ENCODE assay signal across 8 cellular contexts in genomic region chr5:167723254-167723871, GRCh38.
A peak's percentile ranks its signal among the peaks of the same experiment; 100 is the strongest.
DNase-seq lines count a peak whose midpoint lies in the region; ATAC-seq and TF ChIP-seq lines count a peak whose summit lies in the region.

No MANE protein-coding gene starts in this region.

- H3K27me3 ChIP-seq in HL-60 (ENCODE audit: insufficient read depth, poor library complexity, severe bottlenecking) = no peaks in the 10 kb centered on the region
- H3K27me3 ChIP-seq in OCI-LY1 (ENCODE audit: insufficient read depth, low read length) = no peaks in the 10 kb centered on the region
- H3K27me3 ChIP-seq in esophagus squamous epithelium = no peaks in the 10 kb centered on the region

- H3K4me3 Mint-ChIP-seq in naive thymus-derived CD8-positive, alpha-beta T cell = no peak overlapping the region

- intact Hi-C loops in esophagus squamous epithelium (cut with DNase I) = loop anchor here (10.0 kb wide), 1 partner anchor 321 kb away; no protein-coding TSS in a partner anchor

- POLR2A ChIA-PET in naive thymus-derived CD8-positive, alpha-beta T cell (lab: Charles Lee) = no interaction called here

- peaks cover 0 to 6% (median 0%) of the 10 kb centered on the region in 9 donors for H3K9me3 Mint-ChIP-seq in naive thymus-derived CD8-positive, alpha-beta T cell

- H3K4me3 ChIP-seq in HL-60 (replicated peaks; ENCODE audit: insufficient read depth, low read length) = no peak overlapping the region
- no peak overlapping the region for H3K4me3 ChIP-seq in OCI-LY1 (ENCODE audit: low read depth, low read length, poor library complexity, severe bottlenecking)
- no peak overlapping the region for H3K4me3 ChIP-seq in esophagus squamous epithelium

- no peaks in the 10 kb centered on the region for H3F3A ChIP-seq in OCI-LY1 (ENCODE audit: insufficient read depth, low read length)

- peaks cover 0 to 15% (median 6%) of the 10 kb centered on the region in 5 donors for H3K27me3 Mint-ChIP-seq in naive thymus-derived CD8-positive, alpha-beta T cell

- H3K4me1 ChIP-seq in OCI-LY1 (ENCODE audit: insufficient read depth, low read length, severe bottlenecking) (no peaks in the 10 kb centered on the region), esophagus squamous epithelium (peaks cover 0 to 7% (median 0%) of the 10 kb centered on the region in 3 donors)

- H3K9ac ChIP-seq in OCI-LY1 (ENCODE audit: low read length) = no peak overlapping the region

- H3K4me1 Mint-ChIP-seq in naive thymus-derived CD8-positive, alpha-beta T cell = peaks cover 0 to 8% (median 3%) of the 10 kb centered on the region in 4 donors

- no peaks in the 10 kb centered on the region for H3K36me3 ChIP-seq in OCI-LY1 (ENCODE audit: insufficient read depth, low read length)
- no peaks in the 10 kb centered on the region for H3K36me3 ChIP-seq in esophagus squamous epithelium

- H2AFZ ChIP-seq in OCI-LY1 (ENCODE audit: low read length) = no peak overlapping the region

- no peaks in the 10 kb centered on the region for H3K36me3 Mint-ChIP-seq in naive thymus-derived CD8-positive, alpha-beta T cell

- peak; percentile 63 for DNase-seq in DMS53 treated with DMSO at 0.1 percent for 48 hours (lab: John Stamatoyannopoulos, UW; ENCODE audit: unreplicated experiment)
- DNase-seq in HL-60 (ENCODE audit: low read depth in 1 of 2, low spot score in 1 of 2) = peak; percentile 20 to 58
- DNase-seq in activated T-cell treated with anti-CD3 and anti-CD28 coated beads for 24 hours (ENCODE audit: low read depth) = peak; percentile 27
- no peak for DNase-seq in esophagus squamous epithelium (lab: John Stamatoyannopoulos, UW)
- peak in 8 of 10 donors; percentile 17 to 71 (median 35) for DNase-seq in naive thymus-derived CD8-positive, alpha-beta T cell
- peak; percentile 59 for DNase-seq in stimulated activated naive CD8-positive, alpha-beta T cell treated with anti-CD3 and anti-CD28 coated beads, Interleukin-15, Interleukin-2, amounts not matched to agents 100 U/mL and 50 U/mL, for 24 hours

- peak; percentile 97 for ATAC-seq in GM21423 (IDR thresholded peaks at IDR 0.05; ENCODE audit: unreplicated experiment)
- peak; percentile 27 to 53 for ATAC-seq in naive thymus-derived CD8-positive, alpha-beta T cell
- peak; percentile 71 for ATAC-seq in stimulated activated naive CD8-positive, alpha-beta T cell treated with anti-CD3 and anti-CD28 coated beads, Interleukin-15, Interleukin-2, amounts not matched to agents 100 U/mL and 50 U/mL, for 24 hours

- no peaks in the 10 kb centered on the region for H3K79me2 ChIP-seq in OCI-LY1 (ENCODE audit: insufficient read depth, low read length)

- H3K27ac ChIP-seq in HL-60 (replicated peaks) (no peak overlapping the region), OCI-LY1 (ENCODE audit: low read depth, low read length, poor library complexity, severe bottlenecking) (no peak overlapping the region), esophagus squamous epithelium (no peak overlapping the region)

- 17 to 21% methylated on average over 9 of the region's 9 CpGs for WGBS in esophagus squamous epithelium, 2 donors

- no peak overlapping the region for H3K4me2 ChIP-seq in OCI-LY1 (ENCODE audit: low read length)

- H3K27ac Mint-ChIP-seq in naive thymus-derived CD8-positive, alpha-beta T cell = no peak overlapping the region

- TF ChIP-seq CTCF in HL-60 (IDR thresholded peaks at IDR 0.05; ENCODE audit: insufficient read depth, low read length) = peak; percentile 87
- TF ChIP-seq CTCF in OCI-LY1 (IDR thresholded peaks at IDR 0.05; ENCODE audit: low read length) = peak; percentile 81
- TF ChIP-seq CTCF in esophagus squamous epithelium (IDR thresholded peaks at IDR 0.05) = peak; percentile 52 to 90 (median 84)

- H3K9me2 ChIP-seq in OCI-LY1 (ENCODE audit: low read depth, low read length) = no peaks in the 10 kb centered on the region

- H3K9me3 ChIP-seq in OCI-LY1 (ENCODE audit: low read length) (no peaks in the 10 kb centered on the region), esophagus squamous epithelium (no peaks in the 10 kb centered on the region)

- TF ChIP-seq POLR2A in esophagus squamous epithelium (IDR thresholded peaks at IDR 0.05) = no peak

- no peaks in the 10 kb centered on the region for H4K20me1 ChIP-seq in OCI-LY1 (ENCODE audit: insufficient read depth, low read length)

Comparison
In these comparisons a context has a peak if more than half of its experiments do, and no peak if none do; other contexts are left out.
1. ATAC-seq: peak in every context shown above with its lines; median percentile 97 in GM21423; 71 in stimulated activated naive CD8-positive, alpha-beta T cell treated with anti-CD3 and anti-CD28 coated beads, Interleukin-15, Interleukin-2, amounts not matched to agents 100 U/mL and 50 U/mL, for 24 hours; 40 in naive thymus-derived CD8-positive, alpha-beta T cell.